ENCODE assay signal across 23 cellular contexts in genomic region chr22:27174970-27175369, GRCh38.
"Had no signal": no experiment of that assay in that cellular context is flagged by ENCODE, and none has a peak within 500 bp of the region (broad histone marks: within the 10 kb centered on the region; RNA-seq: fewer than 3 reads in every experiment).

No MANE protein-coding gene starts in this region.

- H3K36me3 Mint-ChIP-seq: activated naive CD4-positive, alpha-beta T cell treated with anti-CD3 and anti-CD28 coated beads, Interleukin-2, amount 10 ng/mL, durations not matched to agents 7 days and 5 days; activated naive CD8-positive, alpha-beta T cell treated with anti-CD3 and anti-CD28 coated beads for 36 hours; T-cell had no signal

- H3K9me3 Mint-ChIP-seq: activated CD4-positive, alpha-beta memory T cell treated with anti-CD3 and anti-CD28 coated beads, Interleukin-2, amount 10 ng/mL, durations not matched to agents 7 days and 5 days; activated naive CD4-positive, alpha-beta T cell treated with anti-CD3 and anti-CD28 coated beads, Interleukin-2, amount 10 ng/mL, durations not matched to agents 7 days and 5 days; activated naive CD8-positive, alpha-beta T cell treated with anti-CD3 and anti-CD28 coated beads for 36 hours; activated T-helper 2 cell treated with anti-CD3 and anti-CD28 coated beads, Interferon-gamma antibody, Interleukin-2, Interleukin-4, amounts not matched to agents 10 μg/mL and 5 μg/mL and 100 μg/mL, durations not matched to agents 14 hours and 24 hours and 36 hours; T-cell had no signal

- H3K27ac Mint-ChIP-seq: activated CD4-positive, alpha-beta memory T cell treated with anti-CD3 and anti-CD28 coated beads, Interleukin-2, amount 10 ng/mL, durations not matched to agents 7 days and 5 days; activated CD4-positive, alpha-beta T cell treated with anti-CD3 and anti-CD28 coated beads for 36 hours; activated naive CD4-positive, alpha-beta T cell treated with anti-CD3 and anti-CD28 coated beads, Interleukin-2, amount 10 ng/mL, durations not matched to agents 7 days and 5 days; activated naive CD8-positive, alpha-beta T cell treated with anti-CD3 and anti-CD28 coated beads for 36 hours; activated T-helper 2 cell treated with anti-CD3 and anti-CD28 coated beads, Interferon-gamma antibody, Interleukin-2, Interleukin-4, amounts not matched to agents 10 μg/mL and 5 μg/mL and 100 μg/mL, durations not matched to agents 14 hours and 24 hours and 36 hours; T-cell had no signal

- H3K4me3 Mint-ChIP-seq: activated CD4-positive, alpha-beta memory T cell treated with anti-CD3 and anti-CD28 coated beads, Interleukin-2, amount 10 ng/mL, durations not matched to agents 7 days and 5 days; activated CD4-positive, alpha-beta T cell treated with anti-CD3 and anti-CD28 coated beads for 36 hours; activated naive CD4-positive, alpha-beta T cell treated with anti-CD3 and anti-CD28 coated beads, Interleukin-2, amount 10 ng/mL, durations not matched to agents 7 days and 5 days; activated naive CD8-positive, alpha-beta T cell treated with anti-CD3 and anti-CD28 coated beads for 36 hours; T-cell had no signal

- H3K4me3 ChIP-seq: SK-N-MC had no signal

- H3K27ac ChIP-seq: SK-N-MC had no signal

- DNase-seq: activated CD4-positive, alpha-beta memory T cell treated with anti-CD3 and anti-CD28 coated beads, Interleukin-2, amount 10 ng/mL, durations not matched to agents 7 days and 5 days; activated CD4-positive, alpha-beta T cell treated with anti-CD3 and anti-CD28 coated beads for 36 hours; activated CD4-positive, alpha-beta T cell treated with anti-CD3 and anti-CD28 coated beads, Interleukin-2, amount 50 U/mL, for 1 hour; activated gamma-delta T cell treated with Interleukin-2 at 50 U/mL for 16 hours; activated naive CD4-positive, alpha-beta T cell treated with anti-CD3 and anti-CD28 coated beads, Interleukin-2, amount 10 ng/mL, durations not matched to agents 7 days and 5 days; activated naive CD8-positive, alpha-beta T cell treated with anti-CD3 and anti-CD28 coated beads for 36 hours; activated T-cell treated with anti-CD3 and anti-CD28 coated beads for 4 hours; activated T-cell treated with anti-CD3 and anti-CD28 coated beads, Interleukin-2, amount 50 U/mL, for 48 hours; cerebellar nuclear complex; Karpas-422; MM.1S; NCI-H1105; NCI-H1436 treated with DMSO at 0.1 percent for 48 hours; NCI-H187 treated with DMSO at 0.1 percent for 48 hours; NCI-H2081 treated with DMSO at 0.1 percent for 48 hours; NCI-H446 treated with DMSO at 0.1 percent for 48 hours; NCI-H524 treated with DMSO at 0.1 percent for 48 hours; NCI-H748 treated with DMSO at 0.1 percent for 48 hours; T-cell; T-helper 2 cell; T1000 had no signal

- H3K4me1 Mint-ChIP-seq: activated CD4-positive, alpha-beta memory T cell treated with anti-CD3 and anti-CD28 coated beads, Interleukin-2, amount 10 ng/mL, durations not matched to agents 7 days and 5 days; activated CD4-positive, alpha-beta T cell treated with anti-CD3 and anti-CD28 coated beads for 36 hours; activated naive CD4-positive, alpha-beta T cell treated with anti-CD3 and anti-CD28 coated beads, Interleukin-2, amount 10 ng/mL, durations not matched to agents 7 days and 5 days; activated naive CD8-positive, alpha-beta T cell treated with anti-CD3 and anti-CD28 coated beads for 36 hours; T-cell had no signal
